8 cellular contexts compared by ENCODE assay signal in the genomic region with DNA sequence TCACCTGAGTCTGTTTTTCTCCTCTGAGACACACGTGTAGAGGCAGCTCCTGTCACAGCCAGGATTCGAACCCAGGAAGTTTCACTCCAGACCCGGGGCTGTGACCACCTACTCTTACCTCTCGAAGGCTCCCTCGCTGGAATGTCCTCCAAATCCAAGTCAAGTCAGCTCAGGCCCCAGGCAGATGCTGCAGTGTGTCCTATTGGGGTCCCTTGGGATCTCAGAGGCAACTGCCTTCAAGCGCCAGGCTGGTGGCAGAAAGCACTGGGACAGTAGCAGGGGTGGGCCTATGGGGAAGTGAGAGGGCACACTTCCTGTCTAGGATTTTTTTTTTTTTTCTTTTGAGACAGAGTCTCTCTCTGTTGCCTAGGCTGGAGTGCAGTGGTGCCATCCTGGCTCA. TPM values are rescaled to one million over a fixed set of nuclear protein-coding genes. Genes with fewer than 3 reads are reported as not detected.
DNase-seq lines count a peak whose midpoint lies in the region; ATAC-seq and TF ChIP-seq lines count a peak whose summit lies in the region.

No MANE protein-coding gene starts in this region.

- H3K27me3 ChIP-seq in right atrium auricular region (no peaks in the 10 kb centered on the region), iPS-20b (ENCODE audit: insufficient read depth, low read length) (peaks cover 20% of the 10 kb centered on the region), vagina (no peaks in the 10 kb centered on the region)

- no peak for TF ChIP-seq CTCF in right atrium auricular region (IDR thresholded peaks at IDR 0.05)
- TF ChIP-seq CTCF in RWPE1 (conservative IDR thresholded peaks at IDR 0.05; ENCODE audit: low read depth): no peak
- TF ChIP-seq CTCF in vagina (IDR thresholded peaks at IDR 0.05): no peak

- DNase-seq in right atrium auricular region (ENCODE audit: low spot score): no peak
- DNase-seq in left ventricle myocardium superior: no peak
- no peak for DNase-seq in RWPE1 (ENCODE audit: low spot score)
- no peak for DNase-seq in vagina (ENCODE audit: extremely low spot score in 2 of 2)
- no peak for DNase-seq in NCI-H748 (lab: John Stamatoyannopoulos, UW; ENCODE audit: unreplicated experiment)
- no peak for DNase-seq in posterior vena cava (ENCODE audit: low spot score)

- H3K27ac ChIP-seq in right atrium auricular region: peak overlapping the region; percentile 66 to 69
- H3K27ac ChIP-seq in RWPE1: peak overlapping the region; percentile 97
- no peak overlapping the region for H3K27ac ChIP-seq in iPS-20b (ENCODE audit: low read length)
- peak overlapping the region; percentile 73 for H3K27ac ChIP-seq in vagina

- intact Hi-C loops in left ventricle myocardium superior (cut with micrococcal nuclease): no loop called here
- intact Hi-C loops in vagina (cut with DNase I): loop anchor here (5.0 kb wide), 1 partner anchor 130 kb away; a partner anchor contains a TSS
- intact Hi-C loops in posterior vena cava (cut with DNase I): loop anchor here in 1 of 2 donors (2.0 to 10.0 kb wide), 2 partner anchors 133 to 183 kb away; a partner anchor contains a TSS

- no peak for TF ChIP-seq POLR2A in vagina (IDR thresholded peaks at IDR 0.05)

- ATAC-seq in left ventricle myocardium superior (no peak), GM18873 (IDR thresholded peaks at IDR 0.05; ENCODE audit: low FRiP score, unreplicated experiment) (no peak)

- H3K4me3 ChIP-seq in right atrium auricular region (no peak overlapping the region), iPS-20b (ENCODE audit: low read length) (peak overlapping the region; percentile 44; the same call in 1 of the 2 replicates), vagina (no peak overlapping the region)

- H3K9me3 ChIP-seq in right atrium auricular region (no peaks in the 10 kb centered on the region), iPS-20b (ENCODE audit: insufficient read depth, low read depth, low read length) (no peaks in the 10 kb centered on the region), vagina (no peaks in the 10 kb centered on the region)

- POLR2A ChIA-PET in RWPE1 (lab: Yijun Ruan, JAX; ENCODE audit: low non-redundant PET): no interaction called here

- H3K9ac ChIP-seq in iPS-20b (ENCODE audit: low read depth, low read length): no peak overlapping the region

- H3K4me1 ChIP-seq in right atrium auricular region: peaks cover 0 to 62% of the 10 kb centered on the region in 2 donors
- H3K4me1 ChIP-seq in iPS-20b (ENCODE audit: insufficient read depth, low read length): no peaks in the 10 kb centered on the region
- H3K4me1 ChIP-seq in vagina: peaks cover 65% of the 10 kb centered on the region

- H3K36me3 ChIP-seq in right atrium auricular region: peaks cover under 1% of the 10 kb centered on the region
- H3K36me3 ChIP-seq in iPS-20b (ENCODE audit: insufficient read depth, low read depth, low read length): 0 out of 2 replicates have a peak, but pooled peaks cover 4% of the 10 kb centered on the region
- peaks cover 0 to 13% of the 10 kb centered on the region in 2 donors for H3K36me3 ChIP-seq in vagina

- CTCF ChIA-PET in RWPE1 (lab: Yijun Ruan, JAX): no interaction called here

RNA-seq across cellular contexts. Expression of a gene that starts 0.8 kb away (rescaled TPM):
- total RNA-seq in right atrium auricular region (10 to 100 TPM; 31.7 to 59.0 TPM), left ventricle myocardium superior (28.5 TPM), vagina (33.1 TPM), posterior vena cava (10 to 100 TPM; 27.7 to 32.7 TPM)

RNA-seq across cellular contexts. Expression of a gene that starts 13.0 kb away (rescaled TPM):
- total RNA-seq in right atrium auricular region (under 1 TPM in 1 of 2 donors, not detected in 1; 0.20 TPM), left ventricle myocardium superior (not detected), vagina (10.3 TPM), posterior vena cava (1 to 10 TPM; 1.2 to 1.3 TPM)

RNA-seq across cellular contexts. Expression of a gene that starts 18.2 kb away (rescaled TPM):
- total RNA-seq in right atrium auricular region: 100 to 1,000 TPM in 1 of 2 donors, 10 to 100 TPM in 1; 68.2 to 106 TPM
- 50.5 TPM for total RNA-seq in left ventricle myocardium superior
- total RNA-seq in vagina: 108 TPM
- 100 to 1,000 TPM in 1 of 2 donors, 10 to 100 TPM in 1; 74.8 to 102 TPM for total RNA-seq in posterior vena cava

RNA-seq across cellular contexts. Expression of a gene that starts 20.1 kb away (rescaled TPM):
- 10 to 100 TPM in 1 of 2 donors, 1 to 10 TPM in 1; 4.7 to 11.4 TPM for total RNA-seq in right atrium auricular region
- total RNA-seq in left ventricle myocardium superior: 11.1 TPM
- 17.7 TPM for total RNA-seq in vagina
- total RNA-seq in posterior vena cava: 10 to 100 TPM; 22.8 to 23.6 TPM

RNA-seq across cellular contexts. Expression of a gene that starts 40.1 kb away (rescaled TPM):
- total RNA-seq in right atrium auricular region: 100 to 1,000 TPM; 263 to 398 TPM
- total RNA-seq in left ventricle myocardium superior: 853 TPM
- 33.4 TPM for total RNA-seq in vagina
- 10 to 100 TPM; 65.7 to 67.0 TPM for total RNA-seq in posterior vena cava
